ENCODE assay signal across 33 cellular contexts in genomic region chr22:38437416-38437815, GRCh38. TPM values are rescaled to one million over a fixed set of nuclear protein-coding genes. Genes with fewer than 3 reads are reported as not detected.
"Had no signal": no experiment of that assay in that cellular context is flagged by ENCODE, and none has a peak within 500 bp of the region (broad histone marks: within the 10 kb centered on the region; RNA-seq: fewer than 3 reads in every experiment).

No MANE protein-coding gene starts in this region.

- H3K36me3 Mint-ChIP-seq: activated CD8-positive, alpha-beta memory T cell treated with anti-CD3 and anti-CD28 coated beads, Interleukin-2, amount 10 ng/mL, durations not matched to agents 7 days and 5 days; activated naive CD8-positive, alpha-beta T cell; brain; natural killer cell treated with Interleukin-12 subunit alpha and Interleukin-12 subunit beta and Interleukin-15 and Interleukin-18, amount 100 ng/mL, for 72 hours had no signal

- H3K36me3 ChIP-seq: esophagus squamous epithelium, neutrophil, transverse colon had no signal

- H3K27me3 ChIP-seq: testis had no signal

- H3K9me3 ChIP-seq: esophagus squamous epithelium, mucosa of descending colon, neutrophil, testis, transverse colon had no signal

- H3K27ac Mint-ChIP-seq: activated B cell treated with CpG ODN at 0.5 μM for 24 hours; activated CD4-positive, alpha-beta T cell treated with anti-CD3 and anti-CD28 coated beads for 36 hours; activated CD8-positive, alpha-beta memory T cell treated with anti-CD3 and anti-CD28 coated beads, Interleukin-2, amount 10 ng/mL, durations not matched to agents 7 days and 5 days; activated CD8-positive, alpha-beta T cell treated with anti-CD3 and anti-CD28 coated beads, Interleukin-2, amount 10 ng/mL, durations not matched to agents 7 days and 5 days; activated naive CD8-positive, alpha-beta T cell; activated T-helper 2 cell treated with anti-CD3 and anti-CD28 coated beads, Interferon-gamma antibody, Interleukin-2, Interleukin-4, amounts not matched to agents 10 μg/mL and 5 μg/mL and 100 μg/mL, durations not matched to agents 14 hours and 24 hours and 36 hours; brain; dendritic cell treated with granulocyte-macrophage colony-stimulating factor and Interleukin-4, amounts not matched to agents 40 ng/mL and 50 ng/mL, for 4 days; endodermal cell; natural killer cell treated with Interleukin-12 subunit alpha and Interleukin-12 subunit beta and Interleukin-15 and Interleukin-18, amount 100 ng/mL, for 72 hours; progenitor cell of endocrine pancreas had no signal

- H3K9me3 Mint-ChIP-seq: activated B cell treated with CpG ODN at 0.5 μM for 24 hours; activated T-helper 2 cell treated with anti-CD3 and anti-CD28 coated beads, Interferon-gamma antibody, Interleukin-2, Interleukin-4, amounts not matched to agents 10 μg/mL and 5 μg/mL and 100 μg/mL, durations not matched to agents 14 hours and 24 hours and 36 hours; brain; dendritic cell treated with granulocyte-macrophage colony-stimulating factor and Interleukin-4, amounts not matched to agents 40 ng/mL and 50 ng/mL, for 4 days; endodermal cell; natural killer cell treated with Interleukin-12 subunit alpha and Interleukin-12 subunit beta and Interleukin-15 and Interleukin-18, amount 100 ng/mL, for 72 hours had no signal

- H3K4me1 Mint-ChIP-seq: activated B cell treated with CpG ODN at 0.5 μM for 24 hours; activated CD4-positive, alpha-beta T cell treated with anti-CD3 and anti-CD28 coated beads for 36 hours; activated CD8-positive, alpha-beta memory T cell treated with anti-CD3 and anti-CD28 coated beads, Interleukin-2, amount 10 ng/mL, durations not matched to agents 7 days and 5 days; endodermal cell had no signal

- H3K27ac ChIP-seq: esophagus squamous epithelium, neutrophil, skin epidermis, testis, transverse colon had no signal

- H3K4me3 ChIP-seq: esophagus squamous epithelium, mucosa of descending colon, skin epidermis, testis, transverse colon had no signal

- H3K4me1 ChIP-seq: esophagus squamous epithelium, transverse colon had no signal

- H3K4me3 Mint-ChIP-seq: activated B cell treated with CpG ODN at 0.5 μM for 24 hours; activated CD4-positive, alpha-beta T cell treated with anti-CD3 and anti-CD28 coated beads for 36 hours; activated CD8-positive, alpha-beta memory T cell treated with anti-CD3 and anti-CD28 coated beads, Interleukin-2, amount 10 ng/mL, durations not matched to agents 7 days and 5 days; activated CD8-positive, alpha-beta T cell treated with anti-CD3 and anti-CD28 coated beads, Interleukin-2, amount 10 ng/mL, durations not matched to agents 7 days and 5 days; activated naive CD8-positive, alpha-beta T cell; brain; dendritic cell treated with granulocyte-macrophage colony-stimulating factor and Interleukin-4, amounts not matched to agents 40 ng/mL and 50 ng/mL, for 4 days; endodermal cell; natural killer cell treated with Interleukin-12 subunit alpha and Interleukin-12 subunit beta and Interleukin-15 and Interleukin-18, amount 100 ng/mL, for 72 hours had no signal

- H3K27me3 Mint-ChIP-seq: activated CD4-positive, alpha-beta T cell treated with anti-CD3 and anti-CD28 coated beads for 36 hours; brain had no signal

- DNase-seq: activated B cell treated with CpG ODN at 0.5 μM for 24 hours; activated CD4-positive, alpha-beta T cell treated with anti-CD3 and anti-CD28 coated beads for 36 hours; activated CD8-positive, alpha-beta memory T cell treated with anti-CD3 and anti-CD28 coated beads, Interleukin-2, amount 10 ng/mL, durations not matched to agents 7 days and 5 days; activated CD8-positive, alpha-beta T cell treated with anti-CD3 and anti-CD28 coated beads, Interleukin-2, amount 10 ng/mL, durations not matched to agents 7 days and 5 days; activated naive CD4-positive, alpha-beta T cell treated with Interleukin-2 at 50 U/mL for 16 hours; activated T-cell treated with anti-CD3 and anti-CD28 coated beads, Interleukin-2, amount 50 U/mL, for 48 hours; aorta; caudate nucleus; endodermal cell; esophagus squamous epithelium; foreskin melanocyte; islet precursor cell; left ventricle myocardium superior; mucosa of descending colon; stimulated activated CD4-positive, alpha-beta T cell treated with anti-CD3 and anti-CD28 coated beads, Interleukin-12 subunit alpha, Interleukin-12 subunit beta, amount 100 ng/mL, for 4 hours; stimulated activated CD4-positive, alpha-beta T cell treated with anti-CD3 and anti-CD28 coated beads, Interleukin-4, amount 100 ng/mL, for 1 hour; stimulated activated naive CD8-positive, alpha-beta T cell treated with anti-CD3 and anti-CD28 coated beads, Interleukin-15, Interleukin-2, amounts not matched to agents 100 U/mL and 50 U/mL, for 24 hours; testis; transverse colon had no signal

RNA-seq across cellular contexts. Expression of gene KCNJ4, which starts 17.6 kb away (rescaled TPM):
- total RNA-seq: activated B cell treated with CpG ODN at 0.5 μM for 24 hours; activated CD4-positive, alpha-beta T cell treated with anti-CD3 and anti-CD28 coated beads for 36 hours; activated CD8-positive, alpha-beta memory T cell treated with anti-CD3 and anti-CD28 coated beads, Interleukin-2, amount 10 ng/mL, durations not matched to agents 7 days and 5 days; activated CD8-positive, alpha-beta T cell treated with anti-CD3 and anti-CD28 coated beads, Interleukin-2, amount 10 ng/mL, durations not matched to agents 7 days and 5 days; activated T-helper 2 cell treated with anti-CD3 and anti-CD28 coated beads, Interferon-gamma antibody, Interleukin-2, Interleukin-4, amounts not matched to agents 10 μg/mL and 5 μg/mL and 100 μg/mL, durations not matched to agents 14 hours and 24 hours and 36 hours; aorta; esophagus squamous epithelium; lung microvascular endothelial cell; mesenteric fat pad; mucosa of descending colon; natural killer cell treated with Interleukin-12 subunit alpha and Interleukin-12 subunit beta and Interleukin-15 and Interleukin-18, amount 100 ng/mL, for 72 hours; renal cortical epithelial cell; T-helper 2 cell treated with Interferon-gamma antibody and Interleukin-4, amounts not matched to agents 100 ng/mL and 5 ng/mL, for 36 hours; transverse colon; urinary bladder had no signal
- polyA plus RNA-seq: adipose tissue, aorta, urinary bladder had no signal

RNA-seq across cellular contexts. Expression of gene KDELR3, which starts 30.5 kb away (rescaled TPM):
- total RNA-seq: activated B cell treated with CpG ODN at 0.5 μM for 24 hours had no signal
